In the genomic region with DNA sequence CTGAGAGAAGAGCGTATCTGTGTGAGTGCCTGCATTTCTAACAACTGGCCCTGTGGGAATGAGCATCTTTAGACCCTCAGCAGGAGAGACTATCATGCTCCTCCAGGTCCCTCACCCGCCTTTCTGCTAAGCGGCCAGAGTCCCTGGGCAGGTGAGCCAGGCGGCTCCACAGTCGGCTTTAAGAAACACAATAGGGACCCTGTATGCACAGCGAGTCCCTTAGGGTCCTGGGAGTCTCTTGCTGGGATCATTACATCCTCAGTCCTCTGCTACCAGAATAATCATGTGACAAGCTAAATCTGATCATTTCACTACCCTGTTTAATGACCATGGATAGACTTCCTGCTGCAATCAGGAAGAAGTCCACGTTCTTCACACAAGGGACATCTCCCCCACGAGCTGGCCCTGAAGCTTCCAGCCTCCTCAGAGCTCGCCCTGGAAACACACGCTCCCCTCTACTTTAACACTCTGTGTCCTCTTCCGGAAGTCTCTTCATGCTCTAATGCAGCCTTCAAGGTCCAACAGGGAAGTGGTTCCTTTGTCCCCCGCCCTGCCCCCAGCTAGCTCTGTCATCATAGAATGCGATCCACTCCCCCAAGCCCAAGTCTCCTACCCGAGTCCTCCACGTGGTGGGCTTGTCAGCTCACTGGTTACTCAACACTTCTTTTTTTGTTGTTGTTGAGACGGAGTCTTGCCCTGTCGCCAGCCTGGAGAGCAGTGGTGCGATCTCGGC, we compare ENCODE assay signal across 2 cellular contexts.
TF ChIP-seq lines count a peak whose summit lies in the region.

No MANE protein-coding gene starts in this region.

TF ChIP-seq in liver, 16 proteins besides CTCF, POLR2A, EP300 and RAD21 (continued from another document):
- TF ChIP-seq, protein P1, sequence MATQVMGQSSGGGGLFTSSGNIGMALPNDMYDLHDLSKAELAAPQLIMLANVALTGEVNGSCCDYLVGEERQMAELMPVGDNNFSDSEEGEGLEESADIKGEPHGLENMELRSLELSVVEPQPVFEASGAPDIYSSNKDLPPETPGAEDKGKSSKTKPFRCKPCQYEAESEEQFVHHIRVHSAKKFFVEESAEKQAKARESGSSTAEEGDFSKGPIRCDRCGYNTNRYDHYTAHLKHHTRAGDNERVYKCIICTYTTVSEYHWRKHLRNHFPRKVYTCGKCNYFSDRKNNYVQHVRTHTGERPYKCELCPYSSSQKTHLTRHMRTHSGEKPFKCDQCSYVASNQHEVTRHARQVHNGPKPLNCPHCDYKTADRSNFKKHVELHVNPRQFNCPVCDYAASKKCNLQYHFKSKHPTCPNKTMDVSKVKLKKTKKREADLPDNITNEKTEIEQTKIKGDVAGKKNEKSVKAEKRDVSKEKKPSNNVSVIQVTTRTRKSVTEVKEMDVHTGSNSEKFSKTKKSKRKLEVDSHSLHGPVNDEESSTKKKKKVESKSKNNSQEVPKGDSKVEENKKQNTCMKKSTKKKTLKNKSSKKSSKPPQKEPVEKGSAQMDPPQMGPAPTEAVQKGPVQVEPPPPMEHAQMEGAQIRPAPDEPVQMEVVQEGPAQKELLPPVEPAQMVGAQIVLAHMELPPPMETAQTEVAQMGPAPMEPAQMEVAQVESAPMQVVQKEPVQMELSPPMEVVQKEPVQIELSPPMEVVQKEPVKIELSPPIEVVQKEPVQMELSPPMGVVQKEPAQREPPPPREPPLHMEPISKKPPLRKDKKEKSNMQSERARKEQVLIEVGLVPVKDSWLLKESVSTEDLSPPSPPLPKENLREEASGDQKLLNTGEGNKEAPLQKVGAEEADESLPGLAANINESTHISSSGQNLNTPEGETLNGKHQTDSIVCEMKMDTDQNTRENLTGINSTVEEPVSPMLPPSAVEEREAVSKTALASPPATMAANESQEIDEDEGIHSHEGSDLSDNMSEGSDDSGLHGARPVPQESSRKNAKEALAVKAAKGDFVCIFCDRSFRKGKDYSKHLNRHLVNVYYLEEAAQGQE (IDR thresholded peaks at IDR 0.05): no peak

TF ChIP-seq in HepG2, 621 proteins besides CTCF, POLR2A, EP300 and RAD21 (continued from another document):
- TF ChIP-seq, protein P2, sequence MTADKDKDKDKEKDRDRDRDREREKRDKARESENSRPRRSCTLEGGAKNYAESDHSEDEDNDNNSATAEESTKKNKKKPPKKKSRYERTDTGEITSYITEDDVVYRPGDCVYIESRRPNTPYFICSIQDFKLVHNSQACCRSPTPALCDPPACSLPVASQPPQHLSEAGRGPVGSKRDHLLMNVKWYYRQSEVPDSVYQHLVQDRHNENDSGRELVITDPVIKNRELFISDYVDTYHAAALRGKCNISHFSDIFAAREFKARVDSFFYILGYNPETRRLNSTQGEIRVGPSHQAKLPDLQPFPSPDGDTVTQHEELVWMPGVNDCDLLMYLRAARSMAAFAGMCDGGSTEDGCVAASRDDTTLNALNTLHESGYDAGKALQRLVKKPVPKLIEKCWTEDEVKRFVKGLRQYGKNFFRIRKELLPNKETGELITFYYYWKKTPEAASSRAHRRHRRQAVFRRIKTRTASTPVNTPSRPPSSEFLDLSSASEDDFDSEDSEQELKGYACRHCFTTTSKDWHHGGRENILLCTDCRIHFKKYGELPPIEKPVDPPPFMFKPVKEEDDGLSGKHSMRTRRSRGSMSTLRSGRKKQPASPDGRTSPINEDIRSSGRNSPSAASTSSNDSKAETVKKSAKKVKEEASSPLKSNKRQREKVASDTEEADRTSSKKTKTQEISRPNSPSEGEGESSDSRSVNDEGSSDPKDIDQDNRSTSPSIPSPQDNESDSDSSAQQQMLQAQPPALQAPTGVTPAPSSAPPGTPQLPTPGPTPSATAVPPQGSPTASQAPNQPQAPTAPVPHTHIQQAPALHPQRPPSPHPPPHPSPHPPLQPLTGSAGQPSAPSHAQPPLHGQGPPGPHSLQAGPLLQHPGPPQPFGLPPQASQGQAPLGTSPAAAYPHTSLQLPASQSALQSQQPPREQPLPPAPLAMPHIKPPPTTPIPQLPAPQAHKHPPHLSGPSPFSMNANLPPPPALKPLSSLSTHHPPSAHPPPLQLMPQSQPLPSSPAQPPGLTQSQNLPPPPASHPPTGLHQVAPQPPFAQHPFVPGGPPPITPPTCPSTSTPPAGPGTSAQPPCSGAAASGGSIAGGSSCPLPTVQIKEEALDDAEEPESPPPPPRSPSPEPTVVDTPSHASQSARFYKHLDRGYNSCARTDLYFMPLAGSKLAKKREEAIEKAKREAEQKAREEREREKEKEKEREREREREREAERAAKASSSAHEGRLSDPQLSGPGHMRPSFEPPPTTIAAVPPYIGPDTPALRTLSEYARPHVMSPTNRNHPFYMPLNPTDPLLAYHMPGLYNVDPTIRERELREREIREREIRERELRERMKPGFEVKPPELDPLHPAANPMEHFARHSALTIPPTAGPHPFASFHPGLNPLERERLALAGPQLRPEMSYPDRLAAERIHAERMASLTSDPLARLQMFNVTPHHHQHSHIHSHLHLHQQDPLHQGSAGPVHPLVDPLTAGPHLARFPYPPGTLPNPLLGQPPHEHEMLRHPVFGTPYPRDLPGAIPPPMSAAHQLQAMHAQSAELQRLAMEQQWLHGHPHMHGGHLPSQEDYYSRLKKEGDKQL (CRISPR knock-in tag; IDR thresholded peaks at IDR 0.05; ENCODE audit: low read depth): no peak
- no peak for TF ChIP-seq ZBTB8A (CRISPR knock-in tag; IDR thresholded peaks at IDR 0.05; ENCODE audit: borderline replicate concordance, low read depth)
- TF ChIP-seq ZBTB21 (CRISPR knock-in tag; IDR thresholded peaks at IDR 0.05): no peak
- TF ChIP-seq ARNTL (CRISPR knock-in tag; IDR thresholded peaks at IDR 0.05): no peak
- TF ChIP-seq PCBP2 (optimal IDR thresholded peaks at IDR 0.05; ENCODE audit: low read depth, low read length, poor library complexity, severe bottlenecking): no peak
- TF ChIP-seq PHF20 (CRISPR knock-in tag; IDR thresholded peaks at IDR 0.05): no peak
- no peak for TF ChIP-seq ZNF816 (CRISPR knock-in tag; IDR thresholded peaks at IDR 0.05; ENCODE audit: borderline replicate concordance)
TF ChIP-seq in HepG2: peak in this region for 0.
